Comparison of ENCODE assay signal across 1 cellular context in genomic region chr10:91200314-91201212, GRCh38.
TF ChIP-seq lines count a peak whose summit lies in the region.

No MANE protein-coding gene starts in this region.

TF ChIP-seq in HEK293, 187 proteins besides CTCF, POLR2A, EP300 and RAD21 (continued from another document):
- TF ChIP-seq ZNF513 (tag by site-specific recombination; IDR thresholded peaks at IDR 0.05) (no peak), OSR2 (tag by site-specific recombination; IDR thresholded peaks at IDR 0.05) (0 out of 2 replicates have a peak, but pooled peaks have one; percentile 6), PATZ1 (tag by site-specific recombination; IDR thresholded peaks at IDR 0.05) (0 out of 2 replicates have a peak, but pooled peaks have one; percentile 20), ZNF529 (tag by site-specific recombination; IDR thresholded peaks at IDR 0.05; ENCODE audit: insufficient replicate concordance) (no peak)
